14 cellular contexts compared by ENCODE assay signal in genomic region chr13:39433705-39434104, GRCh38.
DNase-seq lines count a peak whose midpoint lies in the region; ATAC-seq and TF ChIP-seq lines count a peak whose summit lies in the region.
"Had no signal": no experiment of that assay in that cellular context is flagged by ENCODE, and none has a peak within 500 bp of the region (broad histone marks: within the 10 kb centered on the region; RNA-seq: fewer than 3 reads in every experiment).

No MANE protein-coding gene starts in this region.

- no peak for DNase-seq in Right ventricle myocardium inferior (ENCODE audit: missing footprints)
- no peak for DNase-seq in right atrium auricular region (ENCODE audit: low spot score)
- peak; percentile 69 for DNase-seq in NCI-H446 treated with DMSO at 0.1 percent for 48 hours (lab: John Stamatoyannopoulos, UW)
- no peak for DNase-seq in left ventricle myocardium superior
- no peak for DNase-seq in NCI-H510A (lab: John Stamatoyannopoulos, UW)
- DNase-seq: Calu3; CD8-positive, alpha-beta T cell; DMS79; GDM1; HCEC 1CT; IMR-90 had no signal

- peaks cover 0 to 19% of the 10 kb centered on the region in 2 donors for H3K9me3 ChIP-seq in right atrium auricular region

- H3K4me3 ChIP-seq in right atrium auricular region: no peak overlapping the region
- H3K4me3 ChIP-seq: BLaER1 treated with 17β-estradiol and CSF1 and Interleukin-3, amounts not matched to agents 10 nM and 100 nM; GM23338 had no signal

- TF ChIP-seq CTCF in right atrium auricular region (IDR thresholded peaks at IDR 0.05): no peak

- H3K36me3 ChIP-seq in right atrium auricular region: no peaks in the 10 kb centered on the region

- no peaks in the 10 kb centered on the region for H3K4me1 ChIP-seq in right atrium auricular region
- H3K4me1 ChIP-seq: BLaER1 treated with 17β-estradiol and CSF1 and Interleukin-3, amounts not matched to agents 10 nM and 100 nM had no signal

- H3K27ac ChIP-seq in right atrium auricular region: no peak overlapping the region
- H3K27ac ChIP-seq: BLaER1 treated with 17β-estradiol and CSF1 and Interleukin-3, amounts not matched to agents 10 nM and 100 nM had no signal

- peak; percentile 46 for ATAC-seq in Right ventricle myocardium inferior
- ATAC-seq in left ventricle myocardium superior: peak; percentile 60
- no peak for ATAC-seq in GM19035 (IDR thresholded peaks at IDR 0.05; ENCODE audit: unreplicated experiment)
- ATAC-seq: CD8-positive, alpha-beta T cell; GM23338 had no signal

- intact Hi-C loops in Right ventricle myocardium inferior (cut with DNase I): no loop called here
- intact Hi-C loops in left ventricle myocardium superior (cut with micrococcal nuclease): no loop called here

- H3K27me3 ChIP-seq in right atrium auricular region: no peaks in the 10 kb centered on the region
- H3K27me3 ChIP-seq: BLaER1 treated with 17β-estradiol and CSF1 and Interleukin-3, amounts not matched to agents 10 nM and 100 nM had no signal
